In genomic region chr4:164012396-164013027, GRCh38 we compare ENCODE assay signal across 9 cellular contexts.
DNase-seq lines count a peak whose midpoint lies in the region; ATAC-seq and TF ChIP-seq lines count a peak whose summit lies in the region.
"Had no signal": no experiment of that assay in that cellular context is flagged by ENCODE, and none has a peak within 500 bp of the region (broad histone marks: within the 10 kb centered on the region; RNA-seq: fewer than 3 reads in every experiment).

No MANE protein-coding gene starts in this region.

- H3K4me3 Mint-ChIP-seq in activated naive CD4-positive, alpha-beta T cell treated with anti-CD3 and anti-CD28 coated beads, Interleukin-2, amount 10 ng/mL, durations not matched to agents 7 days and 5 days = no peak overlapping the region
- no peak overlapping the region for H3K4me3 Mint-ChIP-seq in neural crest cell
- H3K4me3 Mint-ChIP-seq: IgD-negative memory B cell had no signal

- ATAC-seq in GM21528 (IDR thresholded peaks at IDR 0.05; ENCODE audit: low FRiP score, unreplicated experiment) (peak; percentile 72), esophagus mucosa (no peak)

- CTCF ChIA-PET in activated naive CD4-positive, alpha-beta T cell treated with anti-CD3 and anti-CD28 coated beads, Interleukin-2, amount 10 ng/mL, durations not matched to agents 7 days and 5 days (lab: Charles Lee) = no interaction called here

- H3K9me3 Mint-ChIP-seq in activated naive CD4-positive, alpha-beta T cell treated with anti-CD3 and anti-CD28 coated beads, Interleukin-2, amount 10 ng/mL, durations not matched to agents 7 days and 5 days = peaks cover 1% of the 10 kb centered on the region
- peaks cover 2% of the 10 kb centered on the region for H3K9me3 Mint-ChIP-seq in neural crest cell

- H3K4me3 ChIP-seq in NB4 (ENCODE audit: low read depth, low read length) = no peak overlapping the region

- H3K27ac Mint-ChIP-seq in activated naive CD4-positive, alpha-beta T cell treated with anti-CD3 and anti-CD28 coated beads, Interleukin-2, amount 10 ng/mL, durations not matched to agents 7 days and 5 days = no peak overlapping the region
- no peak overlapping the region for H3K27ac Mint-ChIP-seq in neural crest cell (ENCODE audit: unreplicated experiment)

- no peaks in the 10 kb centered on the region for H3K27me3 Mint-ChIP-seq in activated naive CD4-positive, alpha-beta T cell treated with anti-CD3 and anti-CD28 coated beads, Interleukin-2, amount 10 ng/mL, durations not matched to agents 7 days and 5 days
- H3K27me3 Mint-ChIP-seq in neural crest cell (ENCODE audit: low read depth) = no peaks in the 10 kb centered on the region

- TF ChIP-seq CTCF in GM10266 (IDR thresholded peaks at IDR 0.05; ENCODE audit: control insufficient read depth, insufficient read depth, low read depth, missing control alignments) = peak; percentile 38
- TF ChIP-seq CTCF in NB4 (IDR thresholded peaks at IDR 0.05; ENCODE audit: low read depth, low read length) = peak; percentile 27
- TF ChIP-seq CTCF in neural crest cell (conservative IDR thresholded peaks at IDR 0.05) = peak; percentile 79

- no peak for TF ChIP-seq POLR2A in NB4 (IDR thresholded peaks at IDR 0.05; ENCODE audit: extremely low read depth, insufficient read length)

- H3K4me1 Mint-ChIP-seq in activated naive CD4-positive, alpha-beta T cell treated with anti-CD3 and anti-CD28 coated beads, Interleukin-2, amount 10 ng/mL, durations not matched to agents 7 days and 5 days = peaks cover 20% of the 10 kb centered on the region
- no peaks in the 10 kb centered on the region for H3K4me1 Mint-ChIP-seq in neural crest cell

- no peaks in the 10 kb centered on the region for H3K36me3 Mint-ChIP-seq in activated naive CD4-positive, alpha-beta T cell treated with anti-CD3 and anti-CD28 coated beads, Interleukin-2, amount 10 ng/mL, durations not matched to agents 7 days and 5 days
- no peaks in the 10 kb centered on the region for H3K36me3 Mint-ChIP-seq in neural crest cell (ENCODE audit: low read depth)
- H3K36me3 Mint-ChIP-seq: IgD-negative memory B cell had no signal

- DNase-seq in GM10266 (ENCODE audit: extremely low spot score) (no peak), NB4 (ENCODE audit: low read depth) (peak; percentile 37), neural crest cell (ENCODE audit: low read depth, low spot score) (peak; percentile 50), DMS79 treated with DMSO at 0.1 percent for 48 hours (lab: John Stamatoyannopoulos, UW) (no peak), HuH-7.5 (ENCODE audit: low spot score) (no peak)
- peak; percentile 25 for DNase-seq in activated naive CD4-positive, alpha-beta T cell treated with anti-CD3 and anti-CD28 coated beads, Interleukin-2, amount 10 ng/mL, durations not matched to agents 7 days and 5 days

Comparison
In these comparisons a context has a peak if more than half of its experiments do, and no peak if none do; other contexts are left out.
1. DNase-seq: peak in NB4 (single experiment), activated naive CD4-positive, alpha-beta T cell treated with anti-CD3 and anti-CD28 coated beads, Interleukin-2, amount 10 ng/mL, durations not matched to agents 7 days and 5 days (single experiment) and neural crest cell (single experiment); none in GM10266 (single experiment), DMS79 treated with DMSO at 0.1 percent for 48 hours (single experiment) and HuH-7.5 (single experiment).
2. CTCF ChIP-seq: peak in every context shown above with its lines; median percentile 79 in neural crest cell; 38 in GM10266; 27 in NB4.